In the genomic region with DNA sequence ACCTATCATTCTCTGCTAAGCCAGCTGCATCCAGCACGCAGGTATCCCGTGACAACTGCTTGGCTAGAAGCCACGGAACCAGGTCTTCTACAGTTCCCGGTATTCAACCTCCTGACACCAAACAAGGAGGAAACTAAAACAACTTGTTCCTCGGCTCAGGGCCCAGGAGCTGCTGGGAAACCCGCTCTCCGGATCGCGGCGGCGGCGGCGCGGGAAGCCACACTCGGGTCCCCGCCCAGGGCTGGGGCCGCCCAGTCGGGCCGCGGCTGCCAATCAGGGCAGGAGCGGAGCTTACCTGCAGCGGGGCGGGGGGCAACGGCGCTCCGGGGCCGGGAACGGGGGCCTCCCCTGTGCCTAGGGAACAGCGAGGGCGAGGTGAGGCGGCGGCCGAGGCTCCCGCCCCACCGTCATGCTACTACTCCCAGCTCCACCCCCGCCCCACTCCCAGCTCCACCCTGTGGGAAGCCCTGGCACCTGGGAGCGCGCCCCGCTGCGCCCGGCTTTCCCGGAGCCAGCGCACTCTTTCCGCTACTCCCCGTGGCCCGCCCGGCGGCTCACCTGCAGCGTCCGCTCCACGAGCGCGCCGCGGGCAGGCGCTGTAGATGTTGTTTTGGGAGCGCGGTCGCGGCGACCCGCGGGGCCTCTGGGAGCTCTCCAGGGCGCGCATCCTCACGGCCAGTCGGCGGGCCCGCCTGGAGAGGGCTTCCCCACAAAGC, we compare ENCODE assay signal across 8 cellular contexts. TPM values are rescaled to one million over a fixed set of nuclear protein-coding genes. Genes with fewer than 3 reads are reported as not detected.
A peak's percentile ranks its signal among the peaks of the same experiment; 100 is the strongest.
DNase-seq lines count a peak whose midpoint lies in the region; ATAC-seq and TF ChIP-seq lines count a peak whose summit lies in the region.

No MANE protein-coding gene starts in this region.

- TF ChIP-seq CTCF in mucosa of descending colon (IDR thresholded peaks at IDR 0.05), result no peak
- TF ChIP-seq CTCF in upper lobe of left lung (IDR thresholded peaks at IDR 0.05), result peak in 1 of 6 experiments; percentile 16

- H3K27me3 ChIP-seq in effector memory CD4-positive, alpha-beta T cell (replicated peaks; ENCODE audit: control insufficient read depth, insufficient read depth, low read length, poor library complexity, severe bottlenecking), result no peaks in the 10 kb centered on the region
- H3K27me3 ChIP-seq in upper lobe of left lung, result peaks cover 0 to 8% (median 0%) of the 10 kb centered on the region in 4 donors

- DNase-seq in COR-L47 (lab: John Stamatoyannopoulos, UW), result peak; percentile 90
- DNase-seq in NCI-H1105 treated with DMSO at 0.1 percent for 48 hours (lab: John Stamatoyannopoulos, UW), result peak; percentile 90
- DNase-seq in activated CD4-positive, alpha-beta T cell treated with anti-CD3 and anti-CD28 coated beads for 1 hour, result peak; percentile 35
- peak; percentile 24 to 38 (median 36) for DNase-seq in effector memory CD4-positive, alpha-beta T cell
- peak; percentile 79 to 86 (median 84) for DNase-seq in mucosa of descending colon
- DNase-seq in upper lobe of left lung, result peak; percentile 91 to 96

- H3K4me3 ChIP-seq in effector memory CD4-positive, alpha-beta T cell (ENCODE audit: insufficient read depth, low read depth, low read length, poor library complexity, severe bottlenecking), result peak overlapping the region; percentile 47
- H3K4me3 ChIP-seq in mucosa of descending colon, result no peak overlapping the region
- H3K4me3 ChIP-seq in upper lobe of left lung, result peak overlapping the region; percentile 38 to 54 (median 50)

- no peaks in the 10 kb centered on the region for H3K9me3 ChIP-seq in effector memory CD4-positive, alpha-beta T cell (ENCODE audit: control insufficient read depth, low read length)
- H3K9me3 ChIP-seq in mucosa of descending colon, result no peaks in the 10 kb centered on the region
- no peaks in the 10 kb centered on the region for H3K9me3 ChIP-seq in upper lobe of left lung

- WGBS in upper lobe of left lung, 2 donors, result 7% methylated on average over 31 of the region's 69 CpGs; no CpG with 5 or more reads in 1 of the 2 donors

- peak in 3 of 4 donors; percentile 75 to 98 (median 88) for TF ChIP-seq EP300 in upper lobe of left lung (IDR thresholded peaks at IDR 0.05)

- peak overlapping the region; percentile 49 for H3K27ac ChIP-seq in effector memory CD4-positive, alpha-beta T cell (ENCODE audit: insufficient read depth, low read length, poor library complexity, severe bottlenecking)
- H3K27ac ChIP-seq in upper lobe of left lung, result peak overlapping the region; percentile 72 to 86 (median 82)

- peaks cover 62% of the 10 kb centered on the region for H3K36me3 ChIP-seq in effector memory CD4-positive, alpha-beta T cell (ENCODE audit: control insufficient read depth, insufficient read depth, low read length)
- H3K36me3 ChIP-seq in mucosa of descending colon (ENCODE audit: low read depth), result no peaks in the 10 kb centered on the region
- H3K36me3 ChIP-seq in upper lobe of left lung, result no peaks in the 10 kb centered on the region

- ATAC-seq in mucosa of descending colon (peak; percentile 85), upper lobe of left lung (ENCODE audit: low FRiP score in 2 of 2) (peak; percentile 76 to 81), HG03520 (IDR thresholded peaks at IDR 0.05; ENCODE audit: unreplicated experiment) (no peak), GM21447 (IDR thresholded peaks at IDR 0.05; ENCODE audit: unreplicated experiment) (no peak)

- peak in 1 of 4 donors; percentile 37 for TF ChIP-seq POLR2A in upper lobe of left lung (IDR thresholded peaks at IDR 0.05)

- intact Hi-C loops in mucosa of descending colon (cut with DNase I, micrococcal nuclease), result no loop called here

- H3K4me1 ChIP-seq in effector memory CD4-positive, alpha-beta T cell (ENCODE audit: control insufficient read depth, insufficient read depth, low read length, poor library complexity, severe bottlenecking), result peaks cover 68% of the 10 kb centered on the region
- H3K4me1 ChIP-seq in mucosa of descending colon (ENCODE audit: low read depth) (peaks cover 18% of the 10 kb centered on the region), upper lobe of left lung (peaks cover 19 to 22% (median 19%) of the 10 kb centered on the region in 4 donors)

RNA-seq across cellular contexts. Expression of a gene that starts 12.1 kb away (rescaled TPM):
- total RNA-seq in mucosa of descending colon, result not detected
- total RNA-seq in upper lobe of left lung, result under 1 TPM in 1 of 6 donors, not detected in 5; 0.24 TPM

RNA-seq across cellular contexts. Expression of a gene that starts 12.4 kb away (rescaled TPM):
- total RNA-seq in mucosa of descending colon (1 to 10 TPM; 1.6 to 5.6 (median 4.6) TPM), upper lobe of left lung (10 to 100 TPM in 1 of 6 donors, 1 to 10 TPM in 5; 4.3 to 13.6 (median 7.2) TPM)

RNA-seq across cellular contexts. Expression of a gene that starts 36.9 kb away (rescaled TPM):
- total RNA-seq in mucosa of descending colon, result over 10,000 TPM in 1 of 3 donors, 1,000 to 10,000 TPM in 2; 4,355 to 12,072 (median 9,452) TPM
- total RNA-seq in upper lobe of left lung, result 1,000 to 10,000 TPM in 1 of 6 donors, 100 to 1,000 TPM in 5; 396 to 1,034 (median 618) TPM

RNA-seq across cellular contexts. Expression of a gene that starts 43.9 kb away (rescaled TPM):
- total RNA-seq in mucosa of descending colon (not detected), upper lobe of left lung (not detected)

Comparison
In these comparisons a context has a peak if more than half of its experiments do, and no peak if none do; other contexts are left out.
1. DNase-seq: peak in every context shown above with its lines; median percentile 94 in upper lobe of left lung; 90 in COR-L47; 90 in NCI-H1105 treated with DMSO at 0.1 percent for 48 hours; 84 in mucosa of descending colon; 36 in effector memory CD4-positive, alpha-beta T cell; 35 in activated CD4-positive, alpha-beta T cell treated with anti-CD3 and anti-CD28 coated beads for 1 hour.
2. ATAC-seq: peak in mucosa of descending colon (single experiment) and upper lobe of left lung (2 of 2); none in HG03520 (single experiment) and GM21447 (single experiment).
3. RNA of a gene that starts 36.9 kb away (total RNA-seq): 4,355 to 12,072 TPM in mucosa of descending colon; 396 to 1,034 TPM in upper lobe of left lung; every median in the first group is over 4 times any median in the second.